In the genomic region with DNA sequence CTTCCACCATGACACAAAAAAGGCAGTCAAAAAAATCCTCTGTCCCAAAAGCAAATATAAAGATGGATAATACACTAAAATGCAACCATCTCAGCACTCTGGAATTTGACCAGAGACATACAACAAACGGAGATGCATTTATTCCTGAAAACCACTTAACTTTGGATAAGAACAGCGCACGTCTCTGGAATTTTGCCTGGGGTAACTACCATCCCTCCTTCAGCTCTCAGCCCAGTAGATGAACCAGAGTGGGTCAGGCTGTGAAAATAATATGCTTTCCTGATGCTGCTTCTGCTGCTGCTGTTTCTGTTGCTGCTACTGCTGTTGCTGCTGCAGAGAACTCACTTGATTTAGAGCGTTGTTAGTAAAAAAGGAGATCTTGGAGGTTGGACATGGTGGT, we compare ENCODE assay signal across 19 cellular contexts.
DNase-seq lines count a peak whose midpoint lies in the region; ATAC-seq and TF ChIP-seq lines count a peak whose summit lies in the region.
"Had no signal": no experiment of that assay in that cellular context is flagged by ENCODE, and none has a peak within 500 bp of the region (broad histone marks: within the 10 kb centered on the region; RNA-seq: fewer than 3 reads in every experiment).

No MANE protein-coding gene starts in this region.

- H3K36me3 Mint-ChIP-seq in MCF 10A (ENCODE audit: insufficient read depth, unreplicated experiment), result no peaks in the 10 kb centered on the region
- H3K36me3 Mint-ChIP-seq in CD4-positive, alpha-beta T cell (ENCODE audit: low read depth), result peaks cover 17% of the 10 kb centered on the region

- CTCF ChIA-PET in mammary epithelial cell (lab: Charles Lee; ENCODE audit: low non-redundant PET) (no interaction called here), MCF 10A (lab: Yijun Ruan, JAX) (interaction anchor here (0.6 kb wide), 1 partner anchor 537 kb away, joined by 6 read pairs; no protein-coding TSS in a partner anchor), PC-3 (lab: Charles Lee) (no interaction called here)
- CTCF ChIA-PET in CD4-positive, alpha-beta T cell (lab: Charles Lee), result no interaction called here

- H3K4me2 ChIP-seq in mammary epithelial cell (ENCODE audit: insufficient read depth, low read depth, low read length), result no peak overlapping the region
- H3K4me2 ChIP-seq in PC-3 (ENCODE audit: low read length), result peak overlapping the region; percentile 55
- H3K4me2 ChIP-seq: BLaER1 treated with 17β-estradiol and CSF1 and Interleukin-3, amounts not matched to agents 10 nM and 100 nM; SK-N-SH had no signal

- intact Hi-C loops in mammary epithelial cell (cut with micrococcal nuclease), result no loop called here
- intact Hi-C loops in MCF 10A (cut with micrococcal nuclease), result no loop called here
- intact Hi-C loops in PC-3 (cut with micrococcal nuclease), result loop anchor here (5.0 to 10.0 kb wide), 3 partner anchors 76 to 201 kb away; no protein-coding TSS in a partner anchor
- intact Hi-C loops in right lobe of liver (cut with DNase I), result no loop called here
- intact Hi-C loops in CD4-positive, alpha-beta T cell (cut with DNase I, micrococcal nuclease), result loop anchor here in 1 of 2 experiments (5.0 kb wide), 1 partner anchor 854 kb away; no protein-coding TSS in a partner anchor

- POLR2A ChIA-PET in MCF 10A (lab: Yijun Ruan, JAX), result interaction anchor here (0.7 kb wide), 1 partner anchor 24 kb away, joined by 3 read pairs; no protein-coding TSS in a partner anchor
- POLR2A ChIA-PET in PC-3 (lab: Charles Lee; ENCODE audit: unreplicated experiment), result no interaction called here
- POLR2A ChIA-PET in CD4-positive, alpha-beta T cell (lab: Charles Lee), result no interaction called here

- H3K4me3 ChIP-seq in mammary epithelial cell (replicated peaks in 1 of 3; ENCODE audit: insufficient read depth in 1 of 3, low read depth in 2 of 3, low read length in 3 of 3), result no peak overlapping the region
- H3K4me3 ChIP-seq in PC-3 (ENCODE audit: low read length), result peak overlapping the region; percentile 13; the same call in 1 of the 2 replicates
- no peak overlapping the region for H3K4me3 ChIP-seq in right lobe of liver
- H3K4me3 ChIP-seq: BLaER1 treated with 17β-estradiol and CSF1 and Interleukin-3, amounts not matched to agents 10 nM and 100 nM; Peyer's patch had no signal

- H3K27me3 ChIP-seq in mammary epithelial cell (ENCODE audit: insufficient read depth, low read length), result no peaks in the 10 kb centered on the region
- no peaks in the 10 kb centered on the region for H3K27me3 ChIP-seq in PC-3 (ENCODE audit: low read length)
- H3K27me3 ChIP-seq in right lobe of liver, result no peaks in the 10 kb centered on the region
- H3K27me3 ChIP-seq in CD4-positive, alpha-beta T cell (ENCODE audit: control insufficient read depth, insufficient read depth, low read length), result no peaks in the 10 kb centered on the region
- H3K27me3 ChIP-seq: BLaER1 treated with 17β-estradiol and CSF1 and Interleukin-3, amounts not matched to agents 10 nM and 100 nM; Peyer's patch had no signal

- H3K4me1 Mint-ChIP-seq in MCF 10A (ENCODE audit: insufficient read depth, unreplicated experiment), result no peaks in the 10 kb centered on the region
- no peaks in the 10 kb centered on the region for H3K4me1 Mint-ChIP-seq in CD4-positive, alpha-beta T cell (ENCODE audit: low read depth)

- TF ChIP-seq CTCF in mammary epithelial cell (conservative IDR thresholded peaks at IDR 0.05 in 1 of 2, IDR thresholded peaks at IDR 0.05 in 1 of 2; ENCODE audit: extremely low read depth in 1 of 2, insufficient read depth in 1 of 2, low read depth in 1 of 2, low read length in 2 of 2) (no peak), MCF 10A (IDR thresholded peaks at IDR 0.05; ENCODE audit: unreplicated experiment) (no peak), PC-3 (conservative IDR thresholded peaks at IDR 0.05; ENCODE audit: low read depth, low read length) (no peak), right lobe of liver (IDR thresholded peaks at IDR 0.05) (no peak)
- TF ChIP-seq CTCF in CD4-positive, alpha-beta T cell (IDR thresholded peaks at IDR 0.05), result no peak

- H3K9me3 ChIP-seq in mammary epithelial cell (replicated peaks; ENCODE audit: insufficient read depth, low read length) (peaks cover 3% of the 10 kb centered on the region), PC-3 (ENCODE audit: low read length) (no peaks in the 10 kb centered on the region), right lobe of liver (no peaks in the 10 kb centered on the region)
- peaks cover 6% of the 10 kb centered on the region for H3K9me3 ChIP-seq in CD4-positive, alpha-beta T cell (ENCODE audit: control insufficient read depth, low read length)
- H3K9me3 ChIP-seq: Peyer's patch, SK-N-SH had no signal

- peaks cover 18% of the 10 kb centered on the region for H3F3A ChIP-seq in PC-3 (ENCODE audit: low read length, unreplicated experiment)

- ATAC-seq in PC-3 (peak; percentile 61), right lobe of liver (no peak), HG02763 (IDR thresholded peaks at IDR 0.05; ENCODE audit: unreplicated experiment) (no peak), GM19023 (IDR thresholded peaks at IDR 0.05; ENCODE audit: unreplicated experiment) (no peak)
- no peak for ATAC-seq in CD4-positive, alpha-beta T cell (ENCODE audit: poor library complexity)
- ATAC-seq: HCT116 had no signal

- H3K27ac ChIP-seq in mammary epithelial cell (ENCODE audit: insufficient read depth, low read depth, low read length) (no peak overlapping the region), PC-3 (ENCODE audit: low read length) (peak overlapping the region; percentile 95), right lobe of liver (no peak overlapping the region)
- no peak overlapping the region for H3K27ac ChIP-seq in CD4-positive, alpha-beta T cell (ENCODE audit: low read depth, low read length)
- H3K27ac ChIP-seq: 22Rv1; BLaER1 treated with 17β-estradiol and CSF1 and Interleukin-3, amounts not matched to agents 10 nM and 100 nM; Peyer's patch had no signal

- dilution Hi-C loops in mammary epithelial cell (cut with HindIII; ENCODE audit: low sequenced_read_pairs), result no loop called here

- no peaks in the 10 kb centered on the region for H3K79me2 ChIP-seq in mammary epithelial cell (ENCODE audit: insufficient read depth, low read length)
- no peaks in the 10 kb centered on the region for H3K79me2 ChIP-seq in PC-3 (ENCODE audit: low read length)

- no peak overlapping the region for H3K27ac Mint-ChIP-seq in MCF 10A (ENCODE audit: low read depth, unreplicated experiment)
- no peak overlapping the region for H3K27ac Mint-ChIP-seq in CD4-positive, alpha-beta T cell

- H3K27me3 Mint-ChIP-seq in MCF 10A (ENCODE audit: insufficient read depth, unreplicated experiment), result peaks cover 6% of the 10 kb centered on the region
- H3K27me3 Mint-ChIP-seq in CD4-positive, alpha-beta T cell, result no peaks in the 10 kb centered on the region

- H3K4me1 ChIP-seq in mammary epithelial cell (ENCODE audit: insufficient read depth, low read length), result no peaks in the 10 kb centered on the region
- H3K4me1 ChIP-seq in PC-3 (ENCODE audit: insufficient read depth, low read length), result peaks cover 25% of the 10 kb centered on the region
- no peaks in the 10 kb centered on the region for H3K4me1 ChIP-seq in right lobe of liver
- H3K4me1 ChIP-seq: Peyer's patch had no signal

- DNase-seq in mammary epithelial cell (peak; percentile 10), MCF 10A (ENCODE audit: unreplicated experiment) (no peak), PC-3 (peak; percentile 95), foreskin melanocyte (peak; percentile 11), right lobe of liver (no peak)
- DNase-seq in CD4-positive, alpha-beta T cell, result no peak
- DNase-seq: KBM-7, NCI-H1048, NCI-H1436 treated with DMSO at 0.1 percent for 48 hours, NCI-H2081 treated with DMSO at 0.1 percent for 48 hours, NCI-H524, Peyer's patch, Right ventricle myocardium superior, SK-N-SH had no signal

- no peak overlapping the region for H3K4me3 Mint-ChIP-seq in MCF 10A (ENCODE audit: unreplicated experiment)
- no peak overlapping the region for H3K4me3 Mint-ChIP-seq in CD4-positive, alpha-beta T cell

- no peak overlapping the region for H2AFZ ChIP-seq in mammary epithelial cell (ENCODE audit: low read depth, low read length)
- H2AFZ ChIP-seq in PC-3 (ENCODE audit: low read length), result no peak overlapping the region

- TF ChIP-seq POLR2A in right lobe of liver (IDR thresholded peaks at IDR 0.05), result no peak

- H3K9me3 Mint-ChIP-seq in MCF 10A (ENCODE audit: unreplicated experiment), result peaks cover 5% of the 10 kb centered on the region
- H3K9me3 Mint-ChIP-seq in CD4-positive, alpha-beta T cell, result peaks cover 9% of the 10 kb centered on the region

- H3K36me3 ChIP-seq in mammary epithelial cell (ENCODE audit: insufficient read depth, low read length) (no peaks in the 10 kb centered on the region), PC-3 (ENCODE audit: low read depth, low read length) (no peaks in the 10 kb centered on the region), right lobe of liver (no peaks in the 10 kb centered on the region)
- H3K36me3 ChIP-seq: BLaER1 treated with 17β-estradiol and CSF1 and Interleukin-3, amounts not matched to agents 10 nM and 100 nM; Peyer's patch had no signal

- H3K9ac ChIP-seq in mammary epithelial cell (ENCODE audit: insufficient read depth, low read length), result no peak overlapping the region
- H3K9ac ChIP-seq in PC-3 (ENCODE audit: low read length), result peak overlapping the region; percentile 51
- H3K9ac ChIP-seq: BLaER1 treated with 17β-estradiol and CSF1 and Interleukin-3, amounts not matched to agents 10 nM and 100 nM; SK-N-SH had no signal

- WGBS in mammary epithelial cell (ENCODE audit: low coverage, missing lambda C conversion rate), result 62% methylated on average over 4 of the region's 4 CpGs
- WGBS in right lobe of liver (ENCODE audit: insufficient coverage, low coverage, low lambda C conversion rate, missing lambda C conversion rate), result 69% methylated on average over 3 of the region's 4 CpGs

- BruUV-seq in mammary epithelial cell (replicated peaks; lab: Mats Ljungman, UMichigan), result no TSS peak
- no TSS peak for BruUV-seq in MCF 10A (replicated peaks; lab: Mats Ljungman, UMichigan)
- BruUV-seq in PC-3 (replicated peaks; lab: Mats Ljungman, UMichigan), result no TSS peak

- H4K20me1 ChIP-seq in mammary epithelial cell (ENCODE audit: insufficient read depth, low read length), result no peaks in the 10 kb centered on the region
- H4K20me1 ChIP-seq in PC-3 (ENCODE audit: low read length), result no peaks in the 10 kb centered on the region
- H4K20me1 ChIP-seq: BLaER1 treated with 17β-estradiol and CSF1 and Interleukin-3, amounts not matched to agents 10 nM and 100 nM had no signal

- in situ Hi-C loops in mammary epithelial cell (cut with MboI; ENCODE audit: low sequenced_read_pairs in 2 of 2), result no loop called here

- H3K9me2 ChIP-seq in PC-3 (replicated peaks; ENCODE audit: low read length), result no peaks in the 10 kb centered on the region
- H3K9me2 ChIP-seq: SK-N-SH had no signal

Comparison
In these comparisons a context has a peak if more than half of its experiments do, and no peak if none do; other contexts are left out.
1. DNase-seq: peak in mammary epithelial cell (single experiment), PC-3 (single experiment) and foreskin melanocyte (single experiment); none in MCF 10A (single experiment), right lobe of liver (0 of 3) and CD4-positive, alpha-beta T cell (0 of 10).